In genomic region chr14:23379331-23380196, GRCh38 we compare ENCODE assay signal across 9 cellular contexts. TPM values are rescaled to one million over a fixed set of nuclear protein-coding genes. Genes with fewer than 3 reads are reported as not detected.
A peak's percentile ranks its signal among the peaks of the same experiment; 100 is the strongest.
DNase-seq lines count a peak whose midpoint lies in the region; ATAC-seq and TF ChIP-seq lines count a peak whose summit lies in the region.
"Had no signal": no experiment of that assay in that cellular context is flagged by ENCODE, and none has a peak within 500 bp of the region (broad histone marks: within the 10 kb centered on the region; RNA-seq: fewer than 3 reads in every experiment).

No MANE protein-coding gene starts in this region.

- H3K9me3 Mint-ChIP-seq in CD4-positive, alpha-beta T cell = no peaks in the 10 kb centered on the region

- H3K4me3 Mint-ChIP-seq in CD4-positive, alpha-beta T cell = no peak overlapping the region

- H3K36me3 ChIP-seq in PC-3 (ENCODE audit: low read depth, low read length) = no peaks in the 10 kb centered on the region

- H3K9me2 ChIP-seq in PC-3 (replicated peaks; ENCODE audit: low read length) = no peaks in the 10 kb centered on the region

- no peaks in the 10 kb centered on the region for H3F3A ChIP-seq in PC-3 (ENCODE audit: low read length, unreplicated experiment)

- POLR2A ChIA-PET in CD4-positive, alpha-beta T cell (lab: Charles Lee) = interaction anchor here (0.7 to 1.3 kb wide), 4 partner anchors 77 to 311 kb away, joined by 3 to 5 read pairs (median 4); partner anchors contain the start of gene PPP1R3E
- POLR2A ChIA-PET in PC-3 (lab: Charles Lee; ENCODE audit: unreplicated experiment) = no interaction called here

- TF ChIP-seq CTCF in CD4-positive, alpha-beta T cell (IDR thresholded peaks at IDR 0.05) = peak; percentile 89
- peak; percentile 94 for TF ChIP-seq CTCF in PC-3 (conservative IDR thresholded peaks at IDR 0.05; ENCODE audit: low read depth, low read length)

- intact Hi-C loops in CD4-positive, alpha-beta T cell (cut with DNase I, micrococcal nuclease) = loop anchor here (1.0 to 2.0 kb wide), 3 partner anchors 51 to 259 kb away; no protein-coding TSS in a partner anchor
- intact Hi-C loops in PC-3 (cut with micrococcal nuclease) = loop anchor here (1.0 kb wide), 2 partner anchors 51 to 114 kb away; no protein-coding TSS in a partner anchor

- peaks cover 24% of the 10 kb centered on the region for H3K27me3 Mint-ChIP-seq in CD4-positive, alpha-beta T cell

- H3K4me3 ChIP-seq in PC-3 (ENCODE audit: low read length) = no peak overlapping the region

- no peaks in the 10 kb centered on the region for H4K20me1 ChIP-seq in PC-3 (ENCODE audit: low read length)

- peak; percentile 53 to 72 (median 63) for DNase-seq in CD4-positive, alpha-beta T cell
- DNase-seq in PC-3 (peak; percentile 81), germinal center (ENCODE audit: low spot score) (peak; percentile 77), renal cortical epithelial cell (ENCODE audit: low read depth) (peak; percentile 18), GOT3 (lab: John Stamatoyannopoulos, UW) (no peak)
- peak; percentile 36 to 56 for DNase-seq in activated T-helper 1 cell treated with anti-CD3 and anti-CD28 coated beads, Interleukin-2, amount 50 U/mL, for 16 hours (ENCODE audit: low read depth in 1 of 2, low spot score in 1 of 2)

- no peaks in the 10 kb centered on the region for H3K79me2 ChIP-seq in PC-3 (ENCODE audit: low read length)

- no peaks in the 10 kb centered on the region for H3K9me3 ChIP-seq in CD4-positive, alpha-beta T cell (ENCODE audit: control insufficient read depth, low read length)
- H3K9me3 ChIP-seq in PC-3 (ENCODE audit: low read length) = no peaks in the 10 kb centered on the region

- H3K9ac ChIP-seq in PC-3 (ENCODE audit: low read length) = no peak overlapping the region

- no TSS peak for BruUV-seq in PC-3 (replicated peaks; lab: Mats Ljungman, UMichigan)

- no peak overlapping the region for H2AFZ ChIP-seq in PC-3 (ENCODE audit: low read length)

- no peaks in the 10 kb centered on the region for H3K4me1 ChIP-seq in PC-3 (ENCODE audit: insufficient read depth, low read length)

- CTCF ChIA-PET in CD4-positive, alpha-beta T cell (lab: Charles Lee) = interaction anchor here (0.8 to 1.6 kb wide), 11 partner anchors 12 to 259 kb away, joined by 3 to 9 read pairs (median 4); partner anchors contain the start of gene PABPN1
- CTCF ChIA-PET in PC-3 (lab: Charles Lee) = interaction anchor here (0.6 to 1.3 kb wide), 4 partner anchors 43 to 311 kb away, joined by 3 to 11 read pairs (median 6); partner anchors contain the start of gene AP1G2

- H3K27me3 ChIP-seq in CD4-positive, alpha-beta T cell (ENCODE audit: control insufficient read depth, insufficient read depth, low read length) = no peaks in the 10 kb centered on the region
- H3K27me3 ChIP-seq in PC-3 (ENCODE audit: low read length) = peaks cover 27% of the 10 kb centered on the region

- peak; percentile 96 for ATAC-seq in CD4-positive, alpha-beta T cell (ENCODE audit: poor library complexity)
- ATAC-seq in HG02759 (IDR thresholded peaks at IDR 0.05; ENCODE audit: unreplicated experiment) = peak; percentile 54
- ATAC-seq in PC-3 = peak; percentile 91
- no peak for ATAC-seq in HG03521 (IDR thresholded peaks at IDR 0.05; ENCODE audit: unreplicated experiment)

- no peaks in the 10 kb centered on the region for H3K36me3 Mint-ChIP-seq in CD4-positive, alpha-beta T cell (ENCODE audit: low read depth)

- H3K4me2 ChIP-seq in PC-3 (ENCODE audit: low read length) = no peak overlapping the region

- H3K27ac Mint-ChIP-seq in CD4-positive, alpha-beta T cell = no peak overlapping the region

- no peaks in the 10 kb centered on the region for H3K4me1 Mint-ChIP-seq in CD4-positive, alpha-beta T cell (ENCODE audit: low read depth)

- H3K27ac ChIP-seq in CD4-positive, alpha-beta T cell (ENCODE audit: low read depth, low read length) = no peak overlapping the region
- no peak overlapping the region for H3K27ac ChIP-seq in PC-3 (ENCODE audit: low read length)

RNA-seq across cellular contexts. Expression of gene CMTM5, which starts 2.7 kb away (rescaled TPM):
- total RNA-seq in CD4-positive, alpha-beta T cell = not detected
- total RNA-seq in PC-3 (2014; rRNA removed) (not detected in 2 replicates), renal cortical epithelial cell (not detected in 2 replicates)

RNA-seq across cellular contexts. Expression of gene IL25, which starts 7.0 kb away (rescaled TPM):
- not detected for total RNA-seq in CD4-positive, alpha-beta T cell
- total RNA-seq in PC-3 (2014; rRNA removed) (not detected in 2 replicates), renal cortical epithelial cell (not detected in 2 replicates)
- total RNA-seq: urinary bladder had no signal

RNA-seq across cellular contexts. Expression of gene EFS, which starts 14.6 kb away (rescaled TPM):
- total RNA-seq in CD4-positive, alpha-beta T cell = not detected
- total RNA-seq in PC-3 (2014; rRNA removed) (0.23 and 0.36 TPM in 2 replicates), renal cortical epithelial cell (0.17 and 0.50 TPM in 2 replicates)

RNA-seq across cellular contexts. Expression of gene SLC22A17, which starts 26.9 kb away (rescaled TPM):
- total RNA-seq in CD4-positive, alpha-beta T cell = 10 to 100 TPM; 19.5 to 21.1 TPM
- total RNA-seq in PC-3 (2014; rRNA removed) (12.0 and 13.2 TPM in 2 replicates), renal cortical epithelial cell (1.2 and 33.0 TPM in 2 replicates)

RNA-seq across cellular contexts. Expression of gene MYH6, which starts 28.5 kb away (rescaled TPM):
- total RNA-seq in CD4-positive, alpha-beta T cell = not detected
- total RNA-seq in PC-3 (2014; rRNA removed) = not detected in 2 replicates
- not detected in 2 replicates for total RNA-seq in renal cortical epithelial cell
